Comparison of ENCODE assay signal across 8 cellular contexts in the genomic region with DNA sequence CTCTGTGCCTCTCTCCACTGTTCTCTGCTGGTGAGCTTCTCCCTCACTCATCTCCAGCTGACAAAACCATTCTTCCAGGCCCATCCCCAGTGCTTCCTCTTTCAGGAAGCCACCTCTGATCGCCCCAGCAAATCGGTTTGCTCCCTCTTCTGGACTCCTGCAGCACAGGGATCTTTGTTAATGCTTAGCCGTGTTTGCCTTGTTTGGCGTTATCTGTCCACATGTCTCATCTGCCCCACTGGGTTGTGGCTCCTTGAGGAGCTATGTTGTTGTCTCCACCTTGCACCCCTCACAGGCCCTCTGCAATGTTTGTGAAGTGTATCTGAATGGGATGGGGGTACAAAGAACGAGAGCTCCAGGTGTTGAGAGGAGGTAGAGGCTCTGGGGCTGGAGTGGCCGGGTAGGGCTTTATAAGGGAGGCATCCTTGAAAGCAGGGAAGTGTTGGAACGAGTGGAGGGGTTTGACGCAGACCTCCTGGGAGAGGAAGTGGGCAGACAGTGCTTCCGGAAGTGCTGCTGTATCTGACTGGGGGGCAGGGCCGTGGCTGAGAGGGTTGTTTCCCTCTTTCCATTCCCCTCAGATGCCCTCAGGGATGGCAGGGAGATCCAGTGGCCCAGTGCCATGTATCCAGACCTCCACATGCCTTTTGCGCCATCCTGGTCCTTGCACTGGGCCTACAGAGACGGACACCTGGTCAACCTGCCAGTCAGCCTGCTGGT. TPM values are rescaled to one million over a fixed set of nuclear protein-coding genes. Genes with fewer than 3 reads are reported as not detected.
A peak's percentile ranks its signal among the peaks of the same experiment; 100 is the strongest.
DNase-seq lines count a peak whose midpoint lies in the region; ATAC-seq, FAIRE-seq and TF ChIP-seq lines count a peak whose summit lies in the region.

No MANE protein-coding gene starts in this region.

- TF ChIP-seq POLR2A in GM12892 (IDR thresholded peaks at IDR 0.05; ENCODE audit: low read depth, low read length): no peak

- ATAC-seq in WTC11: no peak; the same call in 1 of the 2 replicates
- ATAC-seq in GM19328 (IDR thresholded peaks at IDR 0.05; ENCODE audit: unreplicated experiment): no peak

- H3K9me3 ChIP-seq in skeletal muscle tissue (ENCODE audit: control insufficient read depth in 3 of 3, low read length in 3 of 3): no peaks in the 10 kb centered on the region

- H3K27ac ChIP-seq in skeletal muscle tissue (ENCODE audit: low read depth, low read length): peak overlapping the region; percentile 36

- H3K27me3 ChIP-seq in skeletal muscle tissue (ENCODE audit: control insufficient read depth in 3 of 3, insufficient read depth in 3 of 3, low read length in 3 of 3): no peaks in the 10 kb centered on the region

- POLR2A ChIA-PET in WTC11 (lab: Charles Lee): no interaction called here

- H3K27ac Mint-ChIP-seq in WTC11: peak overlapping the region; percentile 36

- DNase-seq in GM12892 (ENCODE audit: insufficient read length): peak; percentile 78
- DNase-seq in WTC11 (ENCODE audit: low spot score): no peak
- DNase-seq in dermis microvascular lymphatic vessel endothelial cell (ENCODE audit: low read depth in 2 of 2): peak; percentile 61 to 62
- DNase-seq in SW 1271 (lab: John Stamatoyannopoulos, UW): no peak
- DNase-seq in HTR-8/SVneo (ENCODE audit: insufficient read length, low spot score): no peak
- DNase-seq in RKO (ENCODE audit: low spot score): no peak

- peak overlapping the region in 1 of 3 donors; percentile 50 for H3K9ac ChIP-seq in skeletal muscle tissue (ENCODE audit: low read depth in 1 of 3, low read length in 3 of 3)

- H3K4me3 ChIP-seq in skeletal muscle tissue (ENCODE audit: low read length in 3 of 3): peak overlapping the region; percentile 24 to 49 (median 41)

- H3K4me3 Mint-ChIP-seq in WTC11: no peak overlapping the region

- peaks cover 16 to 21% (median 19%) of the 10 kb centered on the region in 3 donors for H3K36me3 ChIP-seq in skeletal muscle tissue (ENCODE audit: control insufficient read depth in 3 of 3, insufficient read depth in 3 of 3, low read length in 3 of 3)

- no peak for TF ChIP-seq CTCF in WTC11 (IDR thresholded peaks at IDR 0.05)

- H3K4me1 Mint-ChIP-seq in WTC11: peaks cover 6% of the 10 kb centered on the region

- H3K27me3 Mint-ChIP-seq in WTC11 (ENCODE audit: low read depth): no peaks in the 10 kb centered on the region

- H3K4me1 ChIP-seq in skeletal muscle tissue (ENCODE audit: control insufficient read depth in 3 of 3, insufficient read depth in 3 of 3, low read length in 3 of 3): peaks cover 74 to 88% (median 76%) of the 10 kb centered on the region in 3 donors

- no peaks in the 10 kb centered on the region for H3K9me3 Mint-ChIP-seq in WTC11

- CTCF ChIA-PET in WTC11 (lab: Charles Lee): interaction anchor here (0.8 to 2.4 kb wide), 11 partner anchors 8 to 247 kb away, joined by 3 to 15 read pairs (median 4); partner anchors contain the start of genes MIF4GD and SLC25A19

- no peak for FAIRE-seq in GM12892 (lab: Jason Lieb, UNC)
- FAIRE-seq in HTR-8/SVneo (lab: Jason Lieb, UNC): no peak

- H3K36me3 Mint-ChIP-seq in WTC11: peaks cover under 1% of the 10 kb centered on the region; the same call in 1 of the 2 replicates

TF ChIP-seq in WTC11, 78 proteins besides CTCF, POLR2A, EP300 and RAD21:
- TF ChIP-seq ZMAT4 (CRISPR knock-in tag; IDR thresholded peaks at IDR 0.05) (no peak), ELF4 (CRISPR knock-in tag; IDR thresholded peaks at IDR 0.05; ENCODE audit: low read depth) (no peak), GABPB1 (CRISPR knock-in tag; IDR thresholded peaks at IDR 0.05) (no peak), ZNF671 (CRISPR knock-in tag; IDR thresholded peaks at IDR 0.05) (no peak), ZNF416 (CRISPR knock-in tag; IDR thresholded peaks at IDR 0.05) (no peak)
TF ChIP-seq in WTC11: peak in this region for 0.

RNA-seq across cellular contexts. Expression of gene CASKIN2, which starts 27.8 kb away (rescaled TPM):
- 0.23 TPM for polyA plus RNA-seq in GM12892 (2012; ENCODE audit: missing spikeins)
- total RNA-seq in WTC11 (2021): 31.3 to 32.2 TPM (median 31.9 TPM) in 3 replicates
- total RNA-seq in dermis microvascular lymphatic vessel endothelial cell: 7.2 and 10.9 TPM in 2 replicates
- total RNA-seq in skeletal muscle tissue: 8.9 TPM

RNA-seq across cellular contexts. Expression of gene TSEN54, which starts 28.8 kb away (rescaled TPM):
- polyA plus RNA-seq in GM12892 (2012; ENCODE audit: missing spikeins): 24.2 TPM
- total RNA-seq in WTC11 (2021) (47.8 to 53.4 TPM (median 51.5 TPM) in 3 replicates), dermis microvascular lymphatic vessel endothelial cell (10.7 and 12.5 TPM in 2 replicates), skeletal muscle tissue (15.7 TPM)

RNA-seq across cellular contexts. Expression of gene TMEM94, which starts 31.1 kb away (rescaled TPM):
- 23.5 TPM for polyA plus RNA-seq in GM12892 (2012; ENCODE audit: missing spikeins)
- total RNA-seq in WTC11 (2021) (64.7 to 76.9 TPM (median 68.6 TPM) in 3 replicates), dermis microvascular lymphatic vessel endothelial cell (17.2 and 27.2 TPM in 2 replicates), skeletal muscle tissue (18.3 TPM)

RNA-seq across cellular contexts. Expression of gene LLGL2, which starts 38.0 kb away (rescaled TPM):
- polyA plus RNA-seq in GM12892 (2012; ENCODE audit: missing spikeins): 1.9 TPM
- total RNA-seq in WTC11 (2021): 94.3 to 103 TPM (median 97.0 TPM) in 3 replicates
- 12.6 and 13.9 TPM in 2 replicates for total RNA-seq in dermis microvascular lymphatic vessel endothelial cell
- 4.7 TPM for total RNA-seq in skeletal muscle tissue

Comparison
In these comparisons a context has a peak if more than half of its experiments do, and no peak if none do; other contexts are left out.
1. DNase-seq: peak in GM12892 (single experiment) and dermis microvascular lymphatic vessel endothelial cell (2 of 2); none in WTC11 (single experiment), SW 1271 (0 of 2), HTR-8/SVneo (single experiment) and RKO (single experiment).